ENCODE assay signal across 20 cellular contexts in the genomic region with DNA sequence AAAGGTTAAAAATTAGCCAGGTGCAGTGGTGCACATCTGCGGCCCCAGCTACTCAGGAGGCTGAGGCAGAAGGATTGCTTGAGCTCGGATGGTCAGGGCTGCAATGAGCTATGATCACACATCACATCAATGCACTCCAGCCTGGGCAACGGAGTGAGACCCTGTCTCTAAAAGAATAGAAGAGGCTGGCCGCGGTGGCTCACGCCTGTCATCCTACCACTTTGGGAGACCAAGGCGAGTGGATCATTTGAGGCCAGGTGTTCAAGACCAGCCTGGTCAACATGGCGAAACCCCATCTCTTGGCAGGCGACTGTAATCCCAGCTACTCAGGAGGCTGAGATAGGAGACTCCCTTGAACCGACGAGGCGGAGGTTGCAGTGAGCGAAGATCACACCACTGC. TPM values are rescaled to one million over a fixed set of nuclear protein-coding genes. Genes with fewer than 3 reads are reported as not detected.
"Had no signal": no experiment of that assay in that cellular context is flagged by ENCODE, and none has a peak within 500 bp of the region (broad histone marks: within the 10 kb centered on the region; RNA-seq: fewer than 3 reads in every experiment).

No MANE protein-coding gene starts in this region.

RNA-seq across cellular contexts. Expression of gene IZUMO2, which starts 59.7 kb away (rescaled TPM):
- total RNA-seq: activated naive CD4-positive, alpha-beta T cell treated with anti-CD3 and anti-CD28 coated beads for 36 hours; activated naive CD4-positive, alpha-beta T cell treated with anti-CD3 and anti-CD28 coated beads, Interleukin-2, amount 50 U/mL, for 72 hours; activated naive CD8-positive, alpha-beta T cell treated with anti-CD3 and anti-CD28 coated beads for 36 hours; activated naive CD8-positive, alpha-beta T cell treated with anti-CD3 and anti-CD28 coated beads, Interleukin-2, amount 10 ng/mL, durations not matched to agents 7 days and 5 days; activated T-cell treated with anti-CD3 and anti-CD28 coated beads, Interleukin-2, amount 50 U/mL, for 4 hours; activated T-cell treated with anti-CD3 and anti-CD28 coated beads, Interleukin-2, amount 50 U/mL, for 72 hours; activated T-helper 1 cell treated with anti-CD3 and anti-CD28 coated beads, Interleukin-12 subunit alpha, Interleukin-12 subunit beta, Interleukin-2, Interleukin-4 antibody, amounts not matched to agents 30 ng/mL and 10 ng/mL and 1 ng/mL, durations not matched to agents 14 hours and 24 hours and 36 hours; activated T-helper 17 cell treated with anti-CD3 and anti-CD28 coated beads, Interleukin-2, amount 50 U/mL, for 72 hours; activated T-helper 2 cell treated with anti-CD3 and anti-CD28 coated beads, Interferon-gamma antibody, Interleukin-2, Interleukin-4, amounts not matched to agents 10 μg/mL and 5 μg/mL and 100 μg/mL, durations not matched to agents 14 hours and 24 hours and 36 hours; adrenal gland; aorta; ascending aorta; astrocyte; body of pancreas; breast epithelium; bronchial epithelial cell; cardiac muscle cell; cardiac septum; cerebellum; chondrocyte had no signal
